1 cellular context compared by ENCODE assay signal in the genomic region with DNA sequence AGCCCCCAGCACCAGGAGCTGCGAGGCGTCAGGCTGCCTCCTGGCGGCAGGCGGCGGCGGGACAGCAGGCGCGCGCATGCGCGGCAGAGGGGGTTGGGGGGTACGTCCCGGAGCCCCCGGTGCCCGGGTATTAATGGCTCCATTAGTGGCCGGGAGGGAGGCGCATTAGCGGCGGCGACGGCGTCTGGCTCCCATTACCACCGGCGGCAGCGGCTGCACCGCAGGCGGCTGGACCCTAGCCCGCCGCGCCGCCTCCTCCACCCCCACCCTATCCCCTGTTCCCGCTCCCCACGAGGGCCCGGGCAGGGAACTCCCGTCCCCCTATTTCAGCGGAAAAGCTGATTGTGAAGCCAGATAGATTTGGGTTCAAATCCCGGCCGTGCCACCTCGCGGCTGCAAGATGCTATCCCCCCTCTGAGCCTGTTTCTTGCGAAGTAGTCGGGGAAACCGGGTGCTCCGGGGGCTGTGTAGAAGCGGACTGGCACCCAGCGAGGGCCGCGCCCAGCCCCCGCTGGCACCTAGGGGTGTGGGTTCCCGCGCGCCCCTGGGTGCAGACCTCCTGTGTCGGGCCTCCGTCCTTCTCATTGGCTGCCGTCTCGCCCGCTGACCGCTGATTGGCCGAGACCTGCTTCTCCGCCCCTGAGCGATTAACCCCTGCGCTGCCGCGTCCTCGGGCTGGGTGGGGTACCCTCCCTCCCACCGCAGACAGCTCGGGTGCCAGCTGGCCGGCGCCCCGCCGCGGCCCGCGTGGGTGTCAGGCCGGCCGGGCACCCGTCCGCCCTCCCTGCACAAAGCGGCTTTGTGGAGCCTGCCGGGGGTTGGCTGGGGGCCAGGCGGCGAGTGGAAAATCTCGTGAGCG.
TF ChIP-seq lines count a peak whose summit lies in the region.

No MANE protein-coding gene starts in this region.

TF ChIP-seq in K562, 482 proteins besides CTCF, POLR2A, EP300 and RAD21 (continued from another document and continues in another):
- no peak for TF ChIP-seq ZNF277 (CRISPR knock-in tag; IDR thresholded peaks at IDR 0.05; ENCODE audit: borderline replicate concordance)
- TF ChIP-seq MCM3 (IDR thresholded peaks at IDR 0.05): no peak
- TF ChIP-seq, protein P1, sequence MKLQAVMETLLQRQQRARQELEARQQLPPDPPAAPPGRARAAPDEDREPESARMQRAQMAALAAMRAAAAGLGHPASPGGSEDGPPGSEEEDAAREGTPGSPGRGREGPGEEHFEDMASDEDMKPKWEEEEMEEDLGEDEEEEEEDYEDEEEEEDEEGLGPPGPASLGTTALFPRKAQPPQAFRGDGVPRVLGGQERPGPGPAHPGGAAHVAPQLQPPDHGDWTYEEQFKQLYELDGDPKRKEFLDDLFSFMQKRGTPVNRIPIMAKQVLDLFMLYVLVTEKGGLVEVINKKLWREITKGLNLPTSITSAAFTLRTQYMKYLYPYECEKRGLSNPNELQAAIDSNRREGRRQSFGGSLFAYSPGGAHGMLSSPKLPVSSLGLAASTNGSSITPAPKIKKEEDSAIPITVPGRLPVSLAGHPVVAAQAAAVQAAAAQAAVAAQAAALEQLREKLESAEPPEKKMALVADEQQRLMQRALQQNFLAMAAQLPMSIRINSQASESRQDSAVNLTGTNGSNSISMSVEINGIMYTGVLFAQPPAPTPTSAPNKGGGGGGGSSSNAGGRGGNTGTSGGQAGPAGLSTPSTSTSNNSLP (IDR thresholded peaks at IDR 0.05; ENCODE audit: borderline replicate concordance, low read depth, low read length): no peak
- no peak for TF ChIP-seq CBX2 (IDR thresholded peaks at IDR 0.05; ENCODE audit: insufficient read depth, low read length, poor library complexity, severe bottlenecking)
- TF ChIP-seq ARID2 (IDR thresholded peaks at IDR 0.05): no peak
- no peak for TF ChIP-seq DIDO1 (tag; IDR thresholded peaks at IDR 0.05; ENCODE audit: low read depth)
- no peak for TF ChIP-seq CCAR2 (IDR thresholded peaks at IDR 0.05; ENCODE audit: low read depth, low read length)
- no peak for TF ChIP-seq ZNF436 (CRISPR knock-in tag; IDR thresholded peaks at IDR 0.05)
- TF ChIP-seq, protein P2, sequence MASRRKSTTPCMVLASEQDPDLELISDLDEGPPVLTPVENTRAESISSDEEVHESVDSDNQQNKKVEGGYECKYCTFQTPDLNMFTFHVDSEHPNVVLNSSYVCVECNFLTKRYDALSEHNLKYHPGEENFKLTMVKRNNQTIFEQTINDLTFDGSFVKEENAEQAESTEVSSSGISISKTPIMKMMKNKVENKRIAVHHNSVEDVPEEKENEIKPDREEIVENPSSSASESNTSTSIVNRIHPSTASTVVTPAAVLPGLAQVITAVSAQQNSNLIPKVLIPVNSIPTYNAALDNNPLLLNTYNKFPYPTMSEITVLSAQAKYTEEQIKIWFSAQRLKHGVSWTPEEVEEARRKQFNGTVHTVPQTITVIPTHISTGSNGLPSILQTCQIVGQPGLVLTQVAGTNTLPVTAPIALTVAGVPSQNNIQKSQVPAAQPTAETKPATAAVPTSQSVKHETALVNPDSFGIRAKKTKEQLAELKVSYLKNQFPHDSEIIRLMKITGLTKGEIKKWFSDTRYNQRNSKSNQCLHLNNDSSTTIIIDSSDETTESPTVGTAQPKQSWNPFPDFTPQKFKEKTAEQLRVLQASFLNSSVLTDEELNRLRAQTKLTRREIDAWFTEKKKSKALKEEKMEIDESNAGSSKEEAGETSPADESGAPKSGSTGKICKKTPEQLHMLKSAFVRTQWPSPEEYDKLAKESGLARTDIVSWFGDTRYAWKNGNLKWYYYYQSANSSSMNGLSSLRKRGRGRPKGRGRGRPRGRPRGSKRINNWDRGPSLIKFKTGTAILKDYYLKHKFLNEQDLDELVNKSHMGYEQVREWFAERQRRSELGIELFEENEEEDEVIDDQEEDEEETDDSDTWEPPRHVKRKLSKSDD (conservative IDR thresholded peaks at IDR 0.05; ENCODE audit: low read length): no peak
- TF ChIP-seq, protein P3, sequence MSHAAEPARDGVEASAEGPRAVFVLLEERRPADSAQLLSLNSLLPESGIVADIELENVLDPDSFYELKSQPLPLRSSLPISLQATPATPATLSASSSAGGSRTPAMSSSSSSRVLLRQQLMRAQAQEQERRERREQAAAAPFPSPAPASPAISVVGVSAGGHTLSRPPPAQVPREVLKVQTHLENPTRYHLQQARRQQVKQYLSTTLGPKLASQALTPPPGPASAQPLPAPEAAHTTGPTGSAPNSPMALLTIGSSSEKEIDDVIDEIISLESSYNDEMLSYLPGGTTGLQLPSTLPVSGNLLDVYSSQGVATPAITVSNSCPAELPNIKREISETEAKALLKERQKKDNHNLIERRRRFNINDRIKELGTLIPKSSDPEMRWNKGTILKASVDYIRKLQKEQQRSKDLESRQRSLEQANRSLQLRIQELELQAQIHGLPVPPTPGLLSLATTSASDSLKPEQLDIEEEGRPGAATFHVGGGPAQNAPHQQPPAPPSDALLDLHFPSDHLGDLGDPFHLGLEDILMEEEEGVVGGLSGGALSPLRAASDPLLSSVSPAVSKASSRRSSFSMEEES (CRISPR knock-in tag; IDR thresholded peaks at IDR 0.05): peak; percentile 2; the same call in 1 of the 2 replicates
- no peak for TF ChIP-seq SRSF7 (optimal IDR thresholded peaks at IDR 0.05; ENCODE audit: low read depth, low read length)
- TF ChIP-seq STAT5B (CRISPR knock-in tag; IDR thresholded peaks at IDR 0.05): no peak
- no peak for TF ChIP-seq ZNF217 (CRISPR knock-in tag; IDR thresholded peaks at IDR 0.05)
- no peak for TF ChIP-seq ILK (tag; IDR thresholded peaks at IDR 0.05; ENCODE audit: borderline replicate concordance, low read depth)
- no peak for TF ChIP-seq PURB (CRISPR knock-in tag; IDR thresholded peaks at IDR 0.05; ENCODE audit: low read depth)
- no peak for TF ChIP-seq CREBBP (IDR thresholded peaks at IDR 0.05; ENCODE audit: low read depth, low read length)
- peak; percentile 73 for TF ChIP-seq GATA2 (CRISPR knock-in tag; IDR thresholded peaks at IDR 0.05)
- no peak for TF ChIP-seq STAT5A (IDR thresholded peaks at IDR 0.05; ENCODE audit: borderline replicate concordance, low read length)
- TF ChIP-seq JUNB (CRISPR knock-in tag; conservative IDR thresholded peaks at IDR 0.05): 0 out of 2 replicates have a peak, but pooled peaks have one; percentile 30
- peak; percentile 66 for TF ChIP-seq CXXC5 (CRISPR knock-in tag; IDR thresholded peaks at IDR 0.05)
- no peak for TF ChIP-seq RREB1 (CRISPR knock-in tag; IDR thresholded peaks at IDR 0.05)
- TF ChIP-seq TEAD4 (IDR thresholded peaks at IDR 0.05; ENCODE audit: low read length): no peak
- no peak for TF ChIP-seq TEAD4 (CRISPR knock-in tag; IDR thresholded peaks at IDR 0.05; ENCODE audit: borderline replicate concordance)
- no peak for TF ChIP-seq HNRNPLL (IDR thresholded peaks at IDR 0.05; ENCODE audit: low read depth, low read length, poor library complexity, severe bottlenecking)
- TF ChIP-seq, protein P4, sequence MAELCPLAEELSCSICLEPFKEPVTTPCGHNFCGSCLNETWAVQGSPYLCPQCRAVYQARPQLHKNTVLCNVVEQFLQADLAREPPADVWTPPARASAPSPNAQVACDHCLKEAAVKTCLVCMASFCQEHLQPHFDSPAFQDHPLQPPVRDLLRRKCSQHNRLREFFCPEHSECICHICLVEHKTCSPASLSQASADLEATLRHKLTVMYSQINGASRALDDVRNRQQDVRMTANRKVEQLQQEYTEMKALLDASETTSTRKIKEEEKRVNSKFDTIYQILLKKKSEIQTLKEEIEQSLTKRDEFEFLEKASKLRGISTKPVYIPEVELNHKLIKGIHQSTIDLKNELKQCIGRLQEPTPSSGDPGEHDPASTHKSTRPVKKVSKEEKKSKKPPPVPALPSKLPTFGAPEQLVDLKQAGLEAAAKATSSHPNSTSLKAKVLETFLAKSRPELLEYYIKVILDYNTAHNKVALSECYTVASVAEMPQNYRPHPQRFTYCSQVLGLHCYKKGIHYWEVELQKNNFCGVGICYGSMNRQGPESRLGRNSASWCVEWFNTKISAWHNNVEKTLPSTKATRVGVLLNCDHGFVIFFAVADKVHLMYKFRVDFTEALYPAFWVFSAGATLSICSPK (IDR thresholded peaks at IDR 0.05; ENCODE audit: borderline replicate concordance): no peak
- TF ChIP-seq POLR2AphosphoS2 (IDR thresholded peaks at IDR 0.05; ENCODE audit: low read length): no peak
- peak; percentile 55; the same call in 1 of the 2 replicates for TF ChIP-seq GABPB1 (CRISPR knock-in tag; IDR thresholded peaks at IDR 0.05)
- TF ChIP-seq GTF2F1 (IDR thresholded peaks at IDR 0.05; ENCODE audit: low read depth, low read length): no peak
- TF ChIP-seq ZNF512 (tag; IDR thresholded peaks at IDR 0.05): no peak
- TF ChIP-seq, protein P5, sequence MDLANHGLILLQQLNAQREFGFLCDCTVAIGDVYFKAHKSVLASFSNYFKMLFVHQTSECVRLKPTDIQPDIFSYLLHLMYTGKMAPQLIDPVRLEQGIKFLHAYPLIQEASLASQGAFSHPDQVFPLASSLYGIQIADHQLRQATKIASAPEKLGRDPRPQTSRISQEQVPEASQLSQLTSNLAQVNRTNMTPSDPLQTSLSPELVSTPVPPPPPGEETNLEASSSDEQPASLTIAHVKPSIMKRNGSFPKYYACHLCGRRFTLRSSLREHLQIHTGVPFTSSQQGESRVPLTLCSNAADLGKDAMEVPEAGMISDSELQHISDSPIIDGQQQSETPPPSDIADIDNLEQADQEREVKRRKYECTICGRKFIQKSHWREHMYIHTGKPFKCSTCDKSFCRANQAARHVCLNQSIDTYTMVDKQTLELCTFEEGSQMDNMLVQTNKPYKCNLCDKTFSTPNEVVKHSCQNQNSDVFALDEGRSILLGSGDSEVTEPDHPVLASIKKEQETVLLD (IDR thresholded peaks at IDR 0.05): peak; percentile 90; the same call in 1 of the 2 replicates
- TF ChIP-seq FOXP1 (CRISPR knock-in tag; IDR thresholded peaks at IDR 0.05): peak; percentile 8; the same call in 1 of the 2 replicates
- no peak for TF ChIP-seq U2AF1 (optimal IDR thresholded peaks at IDR 0.05; ENCODE audit: low read depth, low read length)
- peak; percentile 77 for TF ChIP-seq BHLHE40 (IDR thresholded peaks at IDR 0.05; ENCODE audit: low read length)
- TF ChIP-seq MIER1 (IDR thresholded peaks at IDR 0.05; ENCODE audit: low read depth): no peak
- TF ChIP-seq LCOR (CRISPR knock-in tag; IDR thresholded peaks at IDR 0.05): peak; percentile 70; the same call in 1 of the 2 replicates
- TF ChIP-seq MTA3 (IDR thresholded peaks at IDR 0.05; ENCODE audit: borderline replicate concordance): peak; percentile 94
- no peak for TF ChIP-seq ZSCAN29 (IDR thresholded peaks at IDR 0.05)
- TF ChIP-seq NFIC (IDR thresholded peaks at IDR 0.05): peak; percentile 98
